14 cellular contexts compared by ENCODE assay signal in genomic region chr1:154193821-154194220, GRCh38. TPM values are rescaled to one million over a fixed set of nuclear protein-coding genes. Genes with fewer than 3 reads are reported as not detected.
A peak's percentile ranks its signal among the peaks of the same experiment; 100 is the strongest.
DNase-seq lines count a peak whose midpoint lies in the region; ATAC-seq, FAIRE-seq and TF ChIP-seq lines count a peak whose summit lies in the region.
"Had no signal": no experiment of that assay in that cellular context is flagged by ENCODE, and none has a peak within 500 bp of the region (broad histone marks: within the 10 kb centered on the region; RNA-seq: fewer than 3 reads in every experiment).

No MANE protein-coding gene starts in this region.

- no peak for TF ChIP-seq RAD21 in A549 (conservative IDR thresholded peaks at IDR 0.05 in 1 of 2, IDR thresholded peaks at IDR 0.05 in 1 of 2)

- intact Hi-C loops in left ventricle myocardium superior (cut with micrococcal nuclease), result no loop called here

- ATAC-seq in A549, result peak; percentile 29 to 35; a peak in 5 of 6 replicates
- ATAC-seq in RWPE2 (ENCODE audit: low read depth), result 0 out of 3 replicates have a peak, but pooled peaks have one; percentile 8
- peak; percentile 24 for ATAC-seq in left ventricle myocardium superior
- ATAC-seq: activated CD8-positive, alpha-beta T cell treated with anti-CD3 and anti-CD28 coated beads for 36 hours; effector memory CD8-positive, alpha-beta T cell; natural killer cell had no signal

- no peaks in the 10 kb centered on the region for H3K36me3 Mint-ChIP-seq in mesothelial cell of epicardium
- H3K36me3 Mint-ChIP-seq: activated naive CD8-positive, alpha-beta T cell treated with anti-CD3 and anti-CD28 coated beads, Interleukin-2, amount 10 ng/mL, durations not matched to agents 7 days and 5 days; natural killer cell had no signal

- H3K4me1 ChIP-seq in A549, result peaks cover 5% of the 10 kb centered on the region; the same call in 1 of the 3 replicates
- peaks cover 11% of the 10 kb centered on the region for H3K4me1 ChIP-seq in RWPE2 (ENCODE audit: insufficient read depth, poor library complexity, severe bottlenecking)

- no peaks in the 10 kb centered on the region for H3K27me3 ChIP-seq in RWPE2 (ENCODE audit: insufficient read depth, poor library complexity, severe bottlenecking)

- H3K27ac Mint-ChIP-seq in mesothelial cell of epicardium, result no peak overlapping the region
- H3K27ac Mint-ChIP-seq: activated CD8-positive, alpha-beta T cell treated with anti-CD3 and anti-CD28 coated beads for 36 hours; activated naive CD8-positive, alpha-beta T cell treated with anti-CD3 and anti-CD28 coated beads, Interleukin-2, amount 10 ng/mL, durations not matched to agents 7 days and 5 days; effector memory CD8-positive, alpha-beta T cell; natural killer cell had no signal

- TF ChIP-seq POLR2A in A549 (IDR thresholded peaks at IDR 0.05; ENCODE audit: low read length), result no peak

- POLR2A ChIA-PET in A549 (lab: Yijun Ruan, JAX) (no interaction called here), HEK293T (lab: Yijun Ruan, JAX) (interaction anchor here (0.8 to 1.9 kb wide), 4 partner anchors 9 to 216 kb away, joined by 3 to 6 read pairs (median 4); partner anchors contain the start of genes JTB, RPS27 and UBAP2L)

- H3K27ac ChIP-seq in A549, result no peak overlapping the region
- no peak overlapping the region for H3K27ac ChIP-seq in RWPE2 (ENCODE audit: poor library complexity, severe bottlenecking)

- H3K4me3 ChIP-seq in A549, result no peak overlapping the region
- H3K4me3 ChIP-seq in RWPE2 (ENCODE audit: severe bottlenecking), result no peak overlapping the region

- no peaks in the 10 kb centered on the region for H3K36me3 ChIP-seq in RWPE2 (ENCODE audit: low read depth)

- peaks cover 24% of the 10 kb centered on the region for H3K4me1 Mint-ChIP-seq in mesothelial cell of epicardium
- H3K4me1 Mint-ChIP-seq: natural killer cell had no signal

- TF ChIP-seq CTCF in A549 (IDR thresholded peaks at IDR 0.05) (no peak), RWPE2 (IDR thresholded peaks at IDR 0.05; ENCODE audit: poor library complexity, severe bottlenecking) (no peak), mesothelial cell of epicardium (IDR thresholded peaks at IDR 0.05; ENCODE audit: unreplicated experiment) (no peak)

- no peaks in the 10 kb centered on the region for H3K9me3 Mint-ChIP-seq in mesothelial cell of epicardium
- H3K9me3 Mint-ChIP-seq: activated CD8-positive, alpha-beta T cell treated with anti-CD3 and anti-CD28 coated beads for 36 hours; activated naive CD8-positive, alpha-beta T cell treated with anti-CD3 and anti-CD28 coated beads, Interleukin-2, amount 10 ng/mL, durations not matched to agents 7 days and 5 days; effector memory CD8-positive, alpha-beta T cell; natural killer cell had no signal

- DNase-seq in A549 (ENCODE audit: low read depth in 1 of 2, low spot score in 1 of 2) (peak in 1 of 2 experiments; percentile 27), HT1080 (ENCODE audit: low read depth) (peak; percentile 56), RWPE2 (ENCODE audit: low spot score) (peak; percentile 61), left ventricle myocardium superior (no peak), OCI-M2 (lab: John Stamatoyannopoulos, UW; ENCODE audit: unreplicated experiment) (no peak), mesothelial cell of epicardium (ENCODE audit: low spot score in 2 of 2, unreplicated experiment in 2 of 2) (no peak), HEK293T (ENCODE audit: extremely low spot score) (no peak)
- no peak for DNase-seq in activated CD4-positive, alpha-beta T cell treated with anti-CD3 and anti-CD28 coated beads for 4 hours
- DNase-seq: activated CD8-positive, alpha-beta T cell treated with anti-CD3 and anti-CD28 coated beads for 36 hours; activated naive CD8-positive, alpha-beta T cell treated with anti-CD3 and anti-CD28 coated beads, Interleukin-2, amount 10 ng/mL, durations not matched to agents 7 days and 5 days; effector memory CD8-positive, alpha-beta T cell; natural killer cell; SW 1271 had no signal

- no peak overlapping the region for H3K4me3 Mint-ChIP-seq in mesothelial cell of epicardium
- H3K4me3 Mint-ChIP-seq: activated CD8-positive, alpha-beta T cell treated with anti-CD3 and anti-CD28 coated beads for 36 hours; activated naive CD8-positive, alpha-beta T cell treated with anti-CD3 and anti-CD28 coated beads, Interleukin-2, amount 10 ng/mL, durations not matched to agents 7 days and 5 days; effector memory CD8-positive, alpha-beta T cell; natural killer cell had no signal

- no peak for FAIRE-seq in A549 (lab: Jason Lieb, UNC)

- H3K27me3 Mint-ChIP-seq in mesothelial cell of epicardium (ENCODE audit: low read depth), result peaks cover 9% of the 10 kb centered on the region

- WGBS in A549 (ENCODE audit: missing lambda C conversion rate), result 41% methylated on average over 7 of the region's 8 CpGs

- TF ChIP-seq EP300 in A549 (IDR thresholded peaks at IDR 0.05), result no peak

- CTCF ChIA-PET in A549 (lab: Yijun Ruan, JAX), result interaction anchor here (0.8 to 1.2 kb wide), 3 partner anchors 9 to 79 kb away, joined by 3 to 5 read pairs (median 4); no protein-coding TSS in a partner anchor
- CTCF ChIA-PET in HEK293T (lab: Yijun Ruan, JAX), result interaction anchor here (4.0 kb wide), 1 partner anchor 79 kb away, joined by 16 read pairs; the partner anchor contains the start of gene HAX1

- H3K4me2 ChIP-seq in A549, result no peak overlapping the region

- H3K9me3 ChIP-seq in A549 (no peaks in the 10 kb centered on the region), RWPE2 (ENCODE audit: severe bottlenecking) (no peaks in the 10 kb centered on the region)

TF ChIP-seq in A549, 52 proteins besides CTCF, POLR2A, EP300 and RAD21 (continues in another document):
- TF ChIP-seq NPAS2 (CRISPR knock-in tag; IDR thresholded peaks at IDR 0.05; ENCODE audit: borderline replicate concordance), result no peak
- TF ChIP-seq USF2 (IDR thresholded peaks at IDR 0.05), result no peak

TF ChIP-seq in HEK293T, 16 proteins besides CTCF, POLR2A, EP300 and RAD21 (continues in another document):
- no peak for TF ChIP-seq ELF4 (IDR thresholded peaks at IDR 0.05)
- TF ChIP-seq, protein P1, sequence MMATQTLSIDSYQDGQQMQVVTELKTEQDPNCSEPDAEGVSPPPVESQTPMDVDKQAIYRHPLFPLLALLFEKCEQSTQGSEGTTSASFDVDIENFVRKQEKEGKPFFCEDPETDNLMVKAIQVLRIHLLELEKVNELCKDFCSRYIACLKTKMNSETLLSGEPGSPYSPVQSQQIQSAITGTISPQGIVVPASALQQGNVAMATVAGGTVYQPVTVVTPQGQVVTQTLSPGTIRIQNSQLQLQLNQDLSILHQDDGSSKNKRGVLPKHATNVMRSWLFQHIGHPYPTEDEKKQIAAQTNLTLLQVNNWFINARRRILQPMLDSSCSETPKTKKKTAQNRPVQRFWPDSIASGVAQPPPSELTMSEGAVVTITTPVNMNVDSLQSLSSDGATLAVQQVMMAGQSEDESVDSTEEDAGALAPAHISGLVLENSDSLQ (IDR thresholded peaks at IDR 0.05), result no peak
- TF ChIP-seq ZNF384 (IDR thresholded peaks at IDR 0.05), result no peak
- TF ChIP-seq NFRKB (IDR thresholded peaks at IDR 0.05), result no peak
- TF ChIP-seq FOXK2 (IDR thresholded peaks at IDR 0.05), result no peak
- TF ChIP-seq TARDBP (IDR thresholded peaks at IDR 0.05), result no peak
- no peak for TF ChIP-seq FOXA1 (IDR thresholded peaks at IDR 0.05)

RNA-seq across cellular contexts. Expression of gene TPM3, which starts 1.9 kb away (rescaled TPM):
- polyA plus RNA-seq in A549 (2011; rRNA removed) (300 and 618 TPM in 2 replicates), A549 (2017; fragmentation: RNase III; extraction: RNeasy Plus Mini Kit Qiagen cat#74134 plus additional on column Dnase treatment) (495 to 510 TPM (median 500 TPM) in 3 replicates)
- 235 and 269 TPM in 2 replicates for polyA plus RNA-seq in A549 (2012; cell fraction: cytosol; rRNA removed)
- polyA plus RNA-seq in A549 (2012; cell fraction: nucleus; rRNA removed), result 154 and 174 TPM in 2 replicates
- 81.4 and 88.0 TPM in 2 replicates for polyA minus RNA-seq in A549 (2011; rRNA and poly(A)+ RNA removed)
- 703 and 744 TPM in 2 replicates for total RNA-seq in HT1080 (2014; rRNA removed; shearing (Covaris generic))
- polyA plus RNA-seq in HT1080 (2015; cell fraction: cytosol; rRNA removed), result 693 and 787 TPM in 2 replicates
- 470 and 483 TPM in 2 replicates for polyA plus RNA-seq in HT1080 (2015; cell fraction: nucleus; rRNA removed)
- total RNA-seq in left ventricle myocardium superior (77.1 TPM), mesothelial cell of epicardium (194 to 208 TPM (median 197 TPM) in 3 replicates)

RNA-seq across cellular contexts. Expression of gene CFAP141, which starts 12.3 kb away (rescaled TPM):
- not detected in 2 replicates for polyA plus RNA-seq in A549 (2011; rRNA removed)
- polyA plus RNA-seq in A549 (2012; cell fraction: cytosol; rRNA removed), result not detected in 2 replicates
- not detected in 2 replicates for polyA plus RNA-seq in A549 (2012; cell fraction: nucleus; rRNA removed)
- 0.37 TPM in 1 of 3 replicates, not detected in the others for polyA plus RNA-seq in A549 (2017; fragmentation: RNase III; extraction: RNeasy Plus Mini Kit Qiagen cat#74134 plus additional on column Dnase treatment)
- polyA minus RNA-seq in A549 (2011; rRNA and poly(A)+ RNA removed), result not detected in 2 replicates
- not detected in 2 replicates for total RNA-seq in HT1080 (2014; rRNA removed; shearing (Covaris generic))
- not detected in 2 replicates for polyA plus RNA-seq in HT1080 (2015; cell fraction: cytosol; rRNA removed)
- not detected in 2 replicates for polyA plus RNA-seq in HT1080 (2015; cell fraction: nucleus; rRNA removed)
- not detected for total RNA-seq in left ventricle myocardium superior
- total RNA-seq in mesothelial cell of epicardium, result not detected in 3 replicates
- total RNA-seq: activated CD8-positive, alpha-beta T cell treated with anti-CD3 and anti-CD28 coated beads for 36 hours; activated naive CD8-positive, alpha-beta T cell treated with anti-CD3 and anti-CD28 coated beads, Interleukin-2, amount 10 ng/mL, durations not matched to agents 7 days and 5 days had no signal
- polyA plus RNA-seq: BJ had no signal

RNA-seq across cellular contexts. Expression of gene UBAP2L, which starts 26.9 kb away (rescaled TPM):
- 137 and 169 TPM in 2 replicates for polyA plus RNA-seq in A549 (2011; rRNA removed)
- polyA plus RNA-seq in A549 (2012; cell fraction: cytosol; rRNA removed), result 133 and 171 TPM in 2 replicates
- 375 and 398 TPM in 2 replicates for polyA plus RNA-seq in A549 (2012; cell fraction: nucleus; rRNA removed)
- 155 to 169 TPM (median 159 TPM) in 3 replicates for polyA plus RNA-seq in A549 (2017; fragmentation: RNase III; extraction: RNeasy Plus Mini Kit Qiagen cat#74134 plus additional on column Dnase treatment)
- polyA minus RNA-seq in A549 (2011; rRNA and poly(A)+ RNA removed), result 124 and 127 TPM in 2 replicates
- total RNA-seq in HT1080 (2014; rRNA removed; shearing (Covaris generic)), result 104 and 140 TPM in 2 replicates
- polyA plus RNA-seq in HT1080 (2015; cell fraction: cytosol; rRNA removed), result 122 and 130 TPM in 2 replicates
- 336 and 368 TPM in 2 replicates for polyA plus RNA-seq in HT1080 (2015; cell fraction: nucleus; rRNA removed)
- total RNA-seq in left ventricle myocardium superior, result 95.6 TPM
- 265 to 283 TPM (median 271 TPM) in 3 replicates for total RNA-seq in mesothelial cell of epicardium

RNA-seq across cellular contexts. Expression of gene NUP210L, which starts 38.9 kb away (rescaled TPM):
- polyA plus RNA-seq in A549 (2011; rRNA removed), result not detected in 2 replicates
- not detected in 2 replicates for polyA plus RNA-seq in A549 (2012; cell fraction: cytosol; rRNA removed)
- not detected in 2 replicates for polyA plus RNA-seq in A549 (2012; cell fraction: nucleus; rRNA removed)
- polyA plus RNA-seq in A549 (2017; fragmentation: RNase III; extraction: RNeasy Plus Mini Kit Qiagen cat#74134 plus additional on column Dnase treatment), result not detected in 3 replicates
- 0.05 TPM in 1 of 2 replicates, not detected in the other for polyA minus RNA-seq in A549 (2011; rRNA and poly(A)+ RNA removed)
- total RNA-seq in HT1080 (2014; rRNA removed; shearing (Covaris generic)), result 0.03 TPM in 1 of 2 replicates, not detected in the other
- not detected in 2 replicates for polyA plus RNA-seq in HT1080 (2015; cell fraction: cytosol; rRNA removed)
- polyA plus RNA-seq in HT1080 (2015; cell fraction: nucleus; rRNA removed), result 0.05 TPM in 1 of 2 replicates, not detected in the other
- 0.27 TPM for total RNA-seq in left ventricle myocardium superior
- total RNA-seq in mesothelial cell of epicardium, result 0.04 to 0.07 TPM (median 0.07 TPM) in 3 replicates
- polyA plus RNA-seq: BJ had no signal

Comparison
In these comparisons a context has a peak if more than half of its experiments do, and no peak if none do; other contexts are left out.
1. DNase-seq: peak in HT1080 (single experiment) and RWPE2 (single experiment); none in left ventricle myocardium superior (single experiment), OCI-M2 (single experiment), mesothelial cell of epicardium (0 of 2), activated CD4-positive, alpha-beta T cell treated with anti-CD3 and anti-CD28 coated beads for 4 hours (0 of 2) and HEK293T (single experiment).
2. Peak in every context shown above with its lines, with median percentiles within 50 percentile points of each other: ATAC-seq.